ENCODE assay signal across 8 cellular contexts in the genomic region with DNA sequence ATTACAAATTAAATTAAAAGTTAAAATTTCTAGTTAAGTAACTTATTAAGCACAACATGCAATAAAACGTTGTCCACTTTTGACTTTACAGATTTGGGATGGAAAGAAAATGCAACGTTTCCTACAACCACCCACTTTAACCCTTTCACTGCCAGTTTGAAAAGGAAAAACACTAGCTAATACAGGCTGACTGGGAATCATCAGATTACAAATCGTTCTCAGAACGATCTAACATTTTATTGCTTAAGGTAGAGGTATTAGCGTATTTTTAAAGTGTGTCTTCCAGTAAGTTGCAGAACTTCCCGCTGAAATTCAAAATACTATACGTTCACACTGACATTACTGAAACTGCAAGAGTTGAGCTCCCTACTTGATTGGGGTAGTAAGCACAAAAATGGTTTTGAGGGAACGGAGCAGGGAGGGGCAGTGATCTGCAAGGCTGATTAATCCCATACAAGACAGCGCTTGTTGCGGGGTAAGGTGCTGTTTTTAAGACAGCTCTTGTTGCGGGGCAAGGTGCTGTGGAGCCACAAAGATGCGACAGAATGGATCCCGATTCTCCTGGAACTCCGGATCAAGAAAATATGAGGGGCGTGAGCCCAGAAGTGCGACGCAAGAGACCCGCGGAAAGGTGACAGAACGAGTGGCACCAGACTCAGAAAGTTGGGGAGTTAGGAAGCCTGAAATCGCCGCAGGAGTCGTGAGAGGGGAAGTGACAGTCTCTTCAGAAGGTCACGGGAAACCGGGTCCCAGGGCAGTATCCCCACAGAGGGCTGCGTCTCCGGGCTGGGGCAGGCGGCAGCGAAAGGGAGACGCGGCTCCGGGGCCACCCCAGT. TPM values are rescaled to one million over a fixed set of nuclear protein-coding genes. Genes with fewer than 3 reads are reported as not detected.
A peak's percentile ranks its signal among the peaks of the same experiment; 100 is the strongest.
DNase-seq lines count a peak whose midpoint lies in the region; ATAC-seq and TF ChIP-seq lines count a peak whose summit lies in the region.

No MANE protein-coding gene starts in this region.

- H3K36me3 Mint-ChIP-seq in activated CD4-positive, alpha-beta T cell treated with anti-CD3 and anti-CD28 coated beads for 36 hours (ENCODE audit: low read depth) = peaks cover 18% of the 10 kb centered on the region
- H3K36me3 Mint-ChIP-seq in GM23338 (ENCODE audit: low read depth) = no peaks in the 10 kb centered on the region
- no peaks in the 10 kb centered on the region for H3K36me3 Mint-ChIP-seq in neural crest cell (ENCODE audit: low read depth)

- H3K4me1 ChIP-seq in GM23338 (ENCODE audit: insufficient read depth) = peaks cover 27% of the 10 kb centered on the region

- H3K36me3 ChIP-seq in GM23338 (ENCODE audit: insufficient read depth) (0 out of 2 replicates have a peak, but pooled peaks cover 1% of the 10 kb centered on the region), KOPT-K1 (ENCODE audit: insufficient read depth, low read length) (peaks cover 7% of the 10 kb centered on the region)

- intact Hi-C loops in activated CD4-positive, alpha-beta T cell treated with anti-CD3 and anti-CD28 coated beads for 36 hours (cut with DNase I, micrococcal nuclease) = loop anchor here (1.0 to 10.0 kb wide), 13 partner anchors 55 to 1272 kb away; a partner anchor contains a TSS

- peaks cover 11% of the 10 kb centered on the region for H3F3A ChIP-seq in GM23338 (replicated peaks; ENCODE audit: low read depth)

- H3K27ac Mint-ChIP-seq in activated CD4-positive, alpha-beta T cell treated with anti-CD3 and anti-CD28 coated beads for 36 hours = peak overlapping the region; percentile 98
- H3K27ac Mint-ChIP-seq in GM23338 (peak overlapping the region; percentile 98), neural crest cell (ENCODE audit: unreplicated experiment) (peak overlapping the region; percentile 100)

- DNase-seq in activated CD4-positive, alpha-beta T cell treated with anti-CD3 and anti-CD28 coated beads for 36 hours = peak; percentile 47
- no peak for DNase-seq in activated CD4-positive, alpha-beta T cell treated with anti-CD3 and anti-CD28 coated beads for 48 hours
- DNase-seq in GM23338 (ENCODE audit: low spot score) = peak; percentile 47
- DNase-seq in fibroblast of pulmonary artery (ENCODE audit: low read depth) = peak; percentile 38
- peak; percentile 28 for DNase-seq in neural crest cell (ENCODE audit: low read depth, low spot score)
- no peak for DNase-seq in HK-2 (ENCODE audit: unreplicated experiment)

- peaks cover 49% of the 10 kb centered on the region for H3K4me1 Mint-ChIP-seq in activated CD4-positive, alpha-beta T cell treated with anti-CD3 and anti-CD28 coated beads for 36 hours
- peaks cover 21% of the 10 kb centered on the region for H3K4me1 Mint-ChIP-seq in GM23338
- H3K4me1 Mint-ChIP-seq in neural crest cell = peaks cover 39% of the 10 kb centered on the region

- H3K27me3 Mint-ChIP-seq in activated CD4-positive, alpha-beta T cell treated with anti-CD3 and anti-CD28 coated beads for 36 hours = no peaks in the 10 kb centered on the region
- H3K27me3 Mint-ChIP-seq in GM23338 (ENCODE audit: insufficient read depth, low read depth, poor library complexity) = peaks cover 4% of the 10 kb centered on the region
- H3K27me3 Mint-ChIP-seq in neural crest cell (ENCODE audit: low read depth) = no peaks in the 10 kb centered on the region

- no peaks in the 10 kb centered on the region for H3K27me3 ChIP-seq in GM23338 (ENCODE audit: insufficient read depth)

- peak overlapping the region; percentile 85 for H2AFZ ChIP-seq in GM23338

- H3K9me3 ChIP-seq in KOPT-K1 (ENCODE audit: insufficient read depth, low read length, poor library complexity, severe bottlenecking) = no peaks in the 10 kb centered on the region

- POLR2A ChIA-PET in activated CD4-positive, alpha-beta T cell treated with anti-CD3 and anti-CD28 coated beads for 36 hours (lab: Charles Lee) = interaction anchor here (0.6 to 3.4 kb wide), 5 partner anchors 15 to 365 kb away, joined by 3 to 23 read pairs (median 3); a partner anchor contains a TSS

- no peak for TF ChIP-seq CTCF in GM23338 (conservative IDR thresholded peaks at IDR 0.05; ENCODE audit: low read depth in 2 of 2)
- TF ChIP-seq CTCF in VCaP (conservative IDR thresholded peaks at IDR 0.05) = no peak
- no peak for TF ChIP-seq CTCF in fibroblast of pulmonary artery (IDR thresholded peaks at IDR 0.05; ENCODE audit: low read length, missing control alignments)
- TF ChIP-seq CTCF in neural crest cell (conservative IDR thresholded peaks at IDR 0.05) = no peak

- H3K4me3 Mint-ChIP-seq in activated CD4-positive, alpha-beta T cell treated with anti-CD3 and anti-CD28 coated beads for 36 hours = peak overlapping the region; percentile 99
- H3K4me3 Mint-ChIP-seq in GM23338 (peak overlapping the region; percentile 96), neural crest cell (peak overlapping the region; percentile 99)

- H3K4me2 ChIP-seq in GM23338 = peak overlapping the region; percentile 92

- CTCF ChIA-PET in activated CD4-positive, alpha-beta T cell treated with anti-CD3 and anti-CD28 coated beads for 36 hours (lab: Charles Lee) = interaction anchor here (0.5 to 2.2 kb wide), 15 partner anchors 9 to 727 kb away, joined by 3 to 17 read pairs (median 4); a partner anchor contains a TSS

- peak; percentile 34 for ATAC-seq in activated CD4-positive, alpha-beta T cell treated with anti-CD3 and anti-CD28 coated beads for 36 hours
- ATAC-seq in GM23338 = peak; percentile 28

- H3K9me3 Mint-ChIP-seq in activated CD4-positive, alpha-beta T cell treated with anti-CD3 and anti-CD28 coated beads for 36 hours (ENCODE audit: low read depth) = no peaks in the 10 kb centered on the region
- H3K9me3 Mint-ChIP-seq in GM23338 (no peaks in the 10 kb centered on the region), neural crest cell (no peaks in the 10 kb centered on the region)

- H4K20me1 ChIP-seq in GM23338 (replicated peaks; ENCODE audit: insufficient read depth) = peaks cover 21% of the 10 kb centered on the region

- no peaks in the 10 kb centered on the region for H3K9me2 ChIP-seq in GM23338 (ENCODE audit: insufficient read depth)

- H3K4me3 ChIP-seq in GM23338 (peak overlapping the region; percentile 99), fibroblast of pulmonary artery (replicated peaks; ENCODE audit: low read depth, low read length) (peak overlapping the region; percentile 83)

- H3K27ac ChIP-seq in GM23338 (ENCODE audit: low read depth) (peak overlapping the region; percentile 96), KOPT-K1 (ENCODE audit: low read depth, low read length, poor library complexity, severe bottlenecking) (peak overlapping the region; percentile 95), VCaP (peak overlapping the region; percentile 94)

- H3K79me2 ChIP-seq in GM23338 (replicated peaks; ENCODE audit: insufficient read depth) = peaks cover 91% of the 10 kb centered on the region

TF ChIP-seq in GM23338, 12 proteins besides CTCF, POLR2A, EP300 and RAD21:
- TF ChIP-seq POLR2AphosphoS5 (IDR thresholded peaks at IDR 0.05; ENCODE audit: low read depth) (no peak), JUNB (IDR thresholded peaks at IDR 0.05; ENCODE audit: unreplicated experiment) (no peak)
- TF ChIP-seq, protein P1, sequence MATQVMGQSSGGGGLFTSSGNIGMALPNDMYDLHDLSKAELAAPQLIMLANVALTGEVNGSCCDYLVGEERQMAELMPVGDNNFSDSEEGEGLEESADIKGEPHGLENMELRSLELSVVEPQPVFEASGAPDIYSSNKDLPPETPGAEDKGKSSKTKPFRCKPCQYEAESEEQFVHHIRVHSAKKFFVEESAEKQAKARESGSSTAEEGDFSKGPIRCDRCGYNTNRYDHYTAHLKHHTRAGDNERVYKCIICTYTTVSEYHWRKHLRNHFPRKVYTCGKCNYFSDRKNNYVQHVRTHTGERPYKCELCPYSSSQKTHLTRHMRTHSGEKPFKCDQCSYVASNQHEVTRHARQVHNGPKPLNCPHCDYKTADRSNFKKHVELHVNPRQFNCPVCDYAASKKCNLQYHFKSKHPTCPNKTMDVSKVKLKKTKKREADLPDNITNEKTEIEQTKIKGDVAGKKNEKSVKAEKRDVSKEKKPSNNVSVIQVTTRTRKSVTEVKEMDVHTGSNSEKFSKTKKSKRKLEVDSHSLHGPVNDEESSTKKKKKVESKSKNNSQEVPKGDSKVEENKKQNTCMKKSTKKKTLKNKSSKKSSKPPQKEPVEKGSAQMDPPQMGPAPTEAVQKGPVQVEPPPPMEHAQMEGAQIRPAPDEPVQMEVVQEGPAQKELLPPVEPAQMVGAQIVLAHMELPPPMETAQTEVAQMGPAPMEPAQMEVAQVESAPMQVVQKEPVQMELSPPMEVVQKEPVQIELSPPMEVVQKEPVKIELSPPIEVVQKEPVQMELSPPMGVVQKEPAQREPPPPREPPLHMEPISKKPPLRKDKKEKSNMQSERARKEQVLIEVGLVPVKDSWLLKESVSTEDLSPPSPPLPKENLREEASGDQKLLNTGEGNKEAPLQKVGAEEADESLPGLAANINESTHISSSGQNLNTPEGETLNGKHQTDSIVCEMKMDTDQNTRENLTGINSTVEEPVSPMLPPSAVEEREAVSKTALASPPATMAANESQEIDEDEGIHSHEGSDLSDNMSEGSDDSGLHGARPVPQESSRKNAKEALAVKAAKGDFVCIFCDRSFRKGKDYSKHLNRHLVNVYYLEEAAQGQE (IDR thresholded peaks at IDR 0.05; ENCODE audit: unreplicated experiment) = no peak
TF ChIP-seq in GM23338: peak in this region for 0.

RNA-seq across cellular contexts. Expression of a gene that starts 0.6 kb away (rescaled TPM):
- 100 to 1,000 TPM; 149 to 154 TPM for total RNA-seq in activated CD4-positive, alpha-beta T cell treated with anti-CD3 and anti-CD28 coated beads for 36 hours
- total RNA-seq in GM23338 (2014; rRNA removed; shearing (Covaris generic)) = 88.9 and 92.3 TPM in 2 replicates
- 57.6 and 63.9 TPM in 2 replicates for polyA plus RNA-seq in GM23338 (2016; fragmentation: Nextera tagmentation; extraction: Ambion mirVana)
- 124 and 125 TPM in 2 replicates for total RNA-seq in neural crest cell

RNA-seq across cellular contexts. Expression of a gene that starts 0.9 kb away (rescaled TPM):
- total RNA-seq in activated CD4-positive, alpha-beta T cell treated with anti-CD3 and anti-CD28 coated beads for 36 hours = 10 to 100 TPM; 71.4 to 73.4 TPM
- total RNA-seq in GM23338 (2014; rRNA removed; shearing (Covaris generic)) = 43.4 and 55.0 TPM in 2 replicates
- polyA plus RNA-seq in GM23338 (2016; fragmentation: Nextera tagmentation; extraction: Ambion mirVana) = 38.3 and 41.1 TPM in 2 replicates
- 65.2 and 66.5 TPM in 2 replicates for total RNA-seq in neural crest cell

Comparison
In these comparisons a context has a peak if more than half of its experiments do, and no peak if none do; other contexts are left out.
1. DNase-seq: peak in activated CD4-positive, alpha-beta T cell treated with anti-CD3 and anti-CD28 coated beads for 36 hours (single experiment), GM23338 (single experiment), fibroblast of pulmonary artery (single experiment) and neural crest cell (single experiment); none in activated CD4-positive, alpha-beta T cell treated with anti-CD3 and anti-CD28 coated beads for 48 hours (single experiment) and HK-2 (single experiment).
2. Peak in every context shown above with its lines, with median percentiles within 50 percentile points of each other: H3K27ac Mint-ChIP-seq, H3K4me3 Mint-ChIP-seq and H3K27ac ChIP-seq.